In the genomic region with DNA sequence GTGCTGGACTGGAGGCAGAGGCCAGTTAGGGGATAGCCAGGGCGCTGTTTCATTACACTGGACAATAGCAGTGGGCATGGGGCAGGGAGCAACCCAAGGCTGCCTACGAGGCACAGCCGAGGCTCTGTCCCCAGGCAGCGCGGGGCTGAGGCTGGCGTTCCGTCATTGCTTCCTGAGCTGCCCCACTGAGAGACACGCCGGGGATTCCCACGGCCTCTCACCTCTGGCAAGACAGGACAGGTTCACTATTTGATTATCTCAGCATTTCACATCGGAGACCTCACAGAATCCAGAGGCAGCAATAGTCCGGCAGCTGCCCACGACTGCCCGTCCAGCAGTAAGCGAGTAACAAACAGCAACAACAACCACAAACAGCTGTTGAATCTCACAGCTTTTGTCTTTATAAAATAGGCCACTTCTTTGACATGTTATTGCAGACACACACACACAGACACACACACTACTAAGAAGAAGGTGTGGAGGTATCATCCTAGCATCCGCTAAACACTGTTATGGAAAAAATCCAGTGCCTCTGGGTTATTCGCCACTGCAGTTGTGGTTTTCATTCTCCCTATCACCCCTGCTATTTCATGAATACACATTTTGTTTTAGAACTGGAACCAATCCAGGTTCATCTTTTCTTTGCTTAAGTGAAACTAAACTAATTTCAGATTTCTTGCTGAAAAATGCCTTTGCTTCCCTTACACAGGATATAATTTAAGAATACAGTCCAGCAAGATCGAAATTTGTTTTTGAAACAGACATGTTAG, we compare ENCODE assay signal across 2 cellular contexts.
TF ChIP-seq lines count a peak whose summit lies in the region.

No MANE protein-coding gene starts in this region.

TF ChIP-seq in H1, 55 proteins besides CTCF, POLR2A, EP300 and RAD21:
- TF ChIP-seq, protein P1, sequence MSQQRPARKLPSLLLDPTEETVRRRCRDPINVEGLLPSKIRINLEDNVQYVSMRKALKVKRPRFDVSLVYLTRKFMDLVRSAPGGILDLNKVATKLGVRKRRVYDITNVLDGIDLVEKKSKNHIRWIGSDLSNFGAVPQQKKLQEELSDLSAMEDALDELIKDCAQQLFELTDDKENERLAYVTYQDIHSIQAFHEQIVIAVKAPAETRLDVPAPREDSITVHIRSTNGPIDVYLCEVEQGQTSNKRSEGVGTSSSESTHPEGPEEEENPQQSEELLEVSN (IDR thresholded peaks at IDR 0.05): no peak
- TF ChIP-seq SAP30 (IDR thresholded peaks at IDR 0.05; ENCODE audit: insufficient read depth, insufficient replicate concordance, low read length): no peak
- TF ChIP-seq TCF12 (IDR thresholded peaks at IDR 0.05; ENCODE audit: low read depth, low read length): no peak
- TF ChIP-seq, protein P2, sequence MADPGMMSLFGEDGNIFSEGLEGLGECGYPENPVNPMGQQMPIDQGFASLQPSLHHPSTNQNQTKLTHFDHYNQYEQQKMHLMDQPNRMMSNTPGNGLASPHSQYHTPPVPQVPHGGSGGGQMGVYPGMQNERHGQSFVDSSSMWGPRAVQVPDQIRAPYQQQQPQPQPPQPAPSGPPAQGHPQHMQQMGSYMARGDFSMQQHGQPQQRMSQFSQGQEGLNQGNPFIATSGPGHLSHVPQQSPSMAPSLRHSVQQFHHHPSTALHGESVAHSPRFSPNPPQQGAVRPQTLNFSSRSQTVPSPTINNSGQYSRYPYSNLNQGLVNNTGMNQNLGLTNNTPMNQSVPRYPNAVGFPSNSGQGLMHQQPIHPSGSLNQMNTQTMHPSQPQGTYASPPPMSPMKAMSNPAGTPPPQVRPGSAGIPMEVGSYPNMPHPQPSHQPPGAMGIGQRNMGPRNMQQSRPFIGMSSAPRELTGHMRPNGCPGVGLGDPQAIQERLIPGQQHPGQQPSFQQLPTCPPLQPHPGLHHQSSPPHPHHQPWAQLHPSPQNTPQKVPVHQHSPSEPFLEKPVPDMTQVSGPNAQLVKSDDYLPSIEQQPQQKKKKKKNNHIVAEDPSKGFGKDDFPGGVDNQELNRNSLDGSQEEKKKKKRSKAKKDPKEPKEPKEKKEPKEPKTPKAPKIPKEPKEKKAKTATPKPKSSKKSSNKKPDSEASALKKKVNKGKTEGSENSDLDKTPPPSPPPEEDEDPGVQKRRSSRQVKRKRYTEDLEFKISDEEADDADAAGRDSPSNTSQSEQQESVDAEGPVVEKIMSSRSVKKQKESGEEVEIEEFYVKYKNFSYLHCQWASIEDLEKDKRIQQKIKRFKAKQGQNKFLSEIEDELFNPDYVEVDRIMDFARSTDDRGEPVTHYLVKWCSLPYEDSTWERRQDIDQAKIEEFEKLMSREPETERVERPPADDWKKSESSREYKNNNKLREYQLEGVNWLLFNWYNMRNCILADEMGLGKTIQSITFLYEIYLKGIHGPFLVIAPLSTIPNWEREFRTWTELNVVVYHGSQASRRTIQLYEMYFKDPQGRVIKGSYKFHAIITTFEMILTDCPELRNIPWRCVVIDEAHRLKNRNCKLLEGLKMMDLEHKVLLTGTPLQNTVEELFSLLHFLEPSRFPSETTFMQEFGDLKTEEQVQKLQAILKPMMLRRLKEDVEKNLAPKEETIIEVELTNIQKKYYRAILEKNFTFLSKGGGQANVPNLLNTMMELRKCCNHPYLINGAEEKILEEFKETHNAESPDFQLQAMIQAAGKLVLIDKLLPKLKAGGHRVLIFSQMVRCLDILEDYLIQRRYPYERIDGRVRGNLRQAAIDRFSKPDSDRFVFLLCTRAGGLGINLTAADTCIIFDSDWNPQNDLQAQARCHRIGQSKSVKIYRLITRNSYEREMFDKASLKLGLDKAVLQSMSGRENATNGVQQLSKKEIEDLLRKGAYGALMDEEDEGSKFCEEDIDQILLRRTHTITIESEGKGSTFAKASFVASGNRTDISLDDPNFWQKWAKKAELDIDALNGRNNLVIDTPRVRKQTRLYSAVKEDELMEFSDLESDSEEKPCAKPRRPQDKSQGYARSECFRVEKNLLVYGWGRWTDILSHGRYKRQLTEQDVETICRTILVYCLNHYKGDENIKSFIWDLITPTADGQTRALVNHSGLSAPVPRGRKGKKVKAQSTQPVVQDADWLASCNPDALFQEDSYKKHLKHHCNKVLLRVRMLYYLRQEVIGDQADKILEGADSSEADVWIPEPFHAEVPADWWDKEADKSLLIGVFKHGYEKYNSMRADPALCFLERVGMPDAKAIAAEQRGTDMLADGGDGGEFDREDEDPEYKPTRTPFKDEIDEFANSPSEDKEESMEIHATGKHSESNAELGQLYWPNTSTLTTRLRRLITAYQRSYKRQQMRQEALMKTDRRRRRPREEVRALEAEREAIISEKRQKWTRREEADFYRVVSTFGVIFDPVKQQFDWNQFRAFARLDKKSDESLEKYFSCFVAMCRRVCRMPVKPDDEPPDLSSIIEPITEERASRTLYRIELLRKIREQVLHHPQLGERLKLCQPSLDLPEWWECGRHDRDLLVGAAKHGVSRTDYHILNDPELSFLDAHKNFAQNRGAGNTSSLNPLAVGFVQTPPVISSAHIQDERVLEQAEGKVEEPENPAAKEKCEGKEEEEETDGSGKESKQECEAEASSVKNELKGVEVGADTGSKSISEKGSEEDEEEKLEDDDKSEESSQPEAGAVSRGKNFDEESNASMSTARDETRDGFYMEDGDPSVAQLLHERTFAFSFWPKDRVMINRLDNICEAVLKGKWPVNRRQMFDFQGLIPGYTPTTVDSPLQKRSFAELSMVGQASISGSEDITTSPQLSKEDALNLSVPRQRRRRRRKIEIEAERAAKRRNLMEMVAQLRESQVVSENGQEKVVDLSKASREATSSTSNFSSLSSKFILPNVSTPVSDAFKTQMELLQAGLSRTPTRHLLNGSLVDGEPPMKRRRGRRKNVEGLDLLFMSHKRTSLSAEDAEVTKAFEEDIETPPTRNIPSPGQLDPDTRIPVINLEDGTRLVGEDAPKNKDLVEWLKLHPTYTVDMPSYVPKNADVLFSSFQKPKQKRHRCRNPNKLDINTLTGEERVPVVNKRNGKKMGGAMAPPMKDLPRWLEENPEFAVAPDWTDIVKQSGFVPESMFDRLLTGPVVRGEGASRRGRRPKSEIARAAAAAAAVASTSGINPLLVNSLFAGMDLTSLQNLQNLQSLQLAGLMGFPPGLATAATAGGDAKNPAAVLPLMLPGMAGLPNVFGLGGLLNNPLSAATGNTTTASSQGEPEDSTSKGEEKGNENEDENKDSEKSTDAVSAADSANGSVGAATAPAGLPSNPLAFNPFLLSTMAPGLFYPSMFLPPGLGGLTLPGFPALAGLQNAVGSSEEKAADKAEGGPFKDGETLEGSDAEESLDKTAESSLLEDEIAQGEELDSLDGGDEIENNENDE (IDR thresholded peaks at IDR 0.05; ENCODE audit: insufficient replicate concordance, low read length): no peak
- no peak for TF ChIP-seq CHD2 (IDR thresholded peaks at IDR 0.05; ENCODE audit: low read length)

TF ChIP-seq in liver, 16 proteins besides CTCF, POLR2A, EP300 and RAD21:
- TF ChIP-seq, protein P3, sequence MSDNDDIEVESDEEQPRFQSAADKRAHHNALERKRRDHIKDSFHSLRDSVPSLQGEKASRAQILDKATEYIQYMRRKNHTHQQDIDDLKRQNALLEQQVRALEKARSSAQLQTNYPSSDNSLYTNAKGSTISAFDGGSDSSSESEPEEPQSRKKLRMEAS (IDR thresholded peaks at IDR 0.05): no peak
- no peak for TF ChIP-seq RXRA (IDR thresholded peaks at IDR 0.05)
- TF ChIP-seq, protein P4, sequence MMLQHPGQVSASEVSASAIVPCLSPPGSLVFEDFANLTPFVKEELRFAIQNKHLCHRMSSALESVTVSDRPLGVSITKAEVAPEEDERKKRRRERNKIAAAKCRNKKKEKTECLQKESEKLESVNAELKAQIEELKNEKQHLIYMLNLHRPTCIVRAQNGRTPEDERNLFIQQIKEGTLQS (IDR thresholded peaks at IDR 0.05): no peak
- TF ChIP-seq JUND (IDR thresholded peaks at IDR 0.05): no peak
- TF ChIP-seq, protein P5, sequence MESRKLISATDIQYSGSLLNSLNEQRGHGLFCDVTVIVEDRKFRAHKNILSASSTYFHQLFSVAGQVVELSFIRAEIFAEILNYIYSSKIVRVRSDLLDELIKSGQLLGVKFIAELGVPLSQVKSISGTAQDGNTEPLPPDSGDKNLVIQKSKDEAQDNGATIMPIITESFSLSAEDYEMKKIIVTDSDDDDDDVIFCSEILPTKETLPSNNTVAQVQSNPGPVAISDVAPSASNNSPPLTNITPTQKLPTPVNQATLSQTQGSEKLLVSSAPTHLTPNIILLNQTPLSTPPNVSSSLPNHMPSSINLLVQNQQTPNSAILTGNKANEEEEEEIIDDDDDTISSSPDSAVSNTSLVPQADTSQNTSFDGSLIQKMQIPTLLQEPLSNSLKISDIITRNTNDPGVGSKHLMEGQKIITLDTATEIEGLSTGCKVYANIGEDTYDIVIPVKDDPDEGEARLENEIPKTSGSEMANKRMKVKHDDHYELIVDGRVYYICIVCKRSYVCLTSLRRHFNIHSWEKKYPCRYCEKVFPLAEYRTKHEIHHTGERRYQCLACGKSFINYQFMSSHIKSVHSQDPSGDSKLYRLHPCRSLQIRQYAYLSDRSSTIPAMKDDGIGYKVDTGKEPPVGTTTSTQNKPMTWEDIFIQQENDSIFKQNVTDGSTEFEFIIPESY (IDR thresholded peaks at IDR 0.05): no peak
- TF ChIP-seq FOXA1 (IDR thresholded peaks at IDR 0.05): no peak
- no peak for TF ChIP-seq HNF4G (IDR thresholded peaks at IDR 0.05)
- no peak for TF ChIP-seq TAF1 (conservative IDR thresholded peaks at IDR 0.05)
- TF ChIP-seq EGR1 (IDR thresholded peaks at IDR 0.05; ENCODE audit: low read depth in 2 of 2): no peak
- no peak for TF ChIP-seq SP1 (IDR thresholded peaks at IDR 0.05)
- TF ChIP-seq HNF4A (conservative IDR thresholded peaks at IDR 0.05): no peak
- TF ChIP-seq YY1 (IDR thresholded peaks at IDR 0.05): no peak
- TF ChIP-seq FOXA2 (IDR thresholded peaks at IDR 0.05): no peak
